In genomic region chr5:10715605-10716004, GRCh38 we compare ENCODE assay signal across 24 cellular contexts.
"Had no signal": no experiment of that assay in that cellular context is flagged by ENCODE, and none has a peak within 500 bp of the region (broad histone marks: within the 10 kb centered on the region; RNA-seq: fewer than 3 reads in every experiment).

No MANE protein-coding gene starts in this region.

- H3K9ac ChIP-seq: parathyroid adenoma had no signal

- H3K9me3 ChIP-seq: left ventricle myocardium inferior, psoas muscle, right atrium auricular region, right lobe of liver, stomach, thoracic aorta, tibial artery, upper lobe of right lung had no signal

- H3K27ac ChIP-seq: hepatocyte, left ventricle myocardium inferior, parathyroid adenoma, psoas muscle, right atrium auricular region, right lobe of liver, stomach, thoracic aorta, tibial artery, upper lobe of right lung had no signal

- H3K36me3 ChIP-seq: right lobe of liver, thoracic aorta had no signal

- FAIRE-seq: urothelium cell line had no signal

- H3K4me2 ChIP-seq: hepatocyte, smooth muscle cell had no signal

- DNase-seq: islet precursor cell; left ventricle myocardium inferior; mesendoderm; naive B cell; natural killer cell; nephron progenitor cell; nucleus accumbens; psoas muscle; right lobe of liver; stimulated activated CD4-positive, alpha-beta T cell treated with anti-CD3 and anti-CD28 coated beads, Interleukin-2, amount 100 ng/mL, for 24 hours; stimulated activated CD4-positive, alpha-beta T cell treated with anti-CD3 and anti-CD28 coated beads, Interleukin-4, amount 100 ng/mL, for 1 hour; stimulated activated naive B cell treated with anti-CD40 and anti-IgM and Interleukin-4, amounts not matched to agents 10 μg/mL and 1 μg/mL and 100 μg/mL, for 72 hours; stimulated activated naive CD8-positive, alpha-beta T cell treated with anti-CD3 and anti-CD28 coated beads, Interleukin-15, Interleukin-2, amounts not matched to agents 100 U/mL and 50 U/mL, for 24 hours; stomach; tibial artery; trophoblast cell; upper lobe of right lung had no signal

- H3K4me1 ChIP-seq: left ventricle myocardium inferior, parathyroid adenoma, psoas muscle, upper lobe of right lung had no signal

- H3K27me3 ChIP-seq: hepatocyte, right atrium auricular region, right lobe of liver, stomach, tibial artery, upper lobe of right lung had no signal

- H3K4me3 ChIP-seq: hepatocyte, left ventricle myocardium inferior, lung, psoas muscle, right atrium auricular region, right lobe of liver, smooth muscle cell, stomach, thoracic aorta, tibial artery, upper lobe of right lung had no signal

- H2AFZ ChIP-seq: hepatocyte, parathyroid adenoma had no signal
